Comparison of ENCODE assay signal across 12 cellular contexts in genomic region chr19:294341-294818, GRCh38. TPM values are rescaled to one million over a fixed set of nuclear protein-coding genes. Genes with fewer than 3 reads are reported as not detected.
DNase-seq lines count a peak whose midpoint lies in the region; ATAC-seq and TF ChIP-seq lines count a peak whose summit lies in the region.
"Had no signal": no experiment of that assay in that cellular context is flagged by ENCODE, and none has a peak within 500 bp of the region (broad histone marks: within the 10 kb centered on the region; RNA-seq: fewer than 3 reads in every experiment).

No MANE protein-coding gene starts in this region.

- no peaks in the 10 kb centered on the region for H3K9me3 Mint-ChIP-seq in neural progenitor cell
- H3K9me3 Mint-ChIP-seq in T-helper 2 cell treated with Interferon-gamma antibody and Interleukin-4, amounts not matched to agents 5 μg/mL and 100 μg/mL, for 36 hours, result no peaks in the 10 kb centered on the region

- H3K79me2 ChIP-seq in neural progenitor cell (ENCODE audit: low read depth), result no peaks in the 10 kb centered on the region

- no peak overlapping the region for H2AFZ ChIP-seq in neural progenitor cell (replicated peaks)

- peak; percentile 62 for DNase-seq in AG20443 (ENCODE audit: low spot score)
- DNase-seq in HuH-7.5 (ENCODE audit: low spot score), result peak; percentile 49
- DNase-seq in epidermal melanocyte (ENCODE audit: insufficient read length, low spot score), result peak; percentile 59
- peak; percentile 23 for DNase-seq in neural progenitor cell (ENCODE audit: low spot score)
- DNase-seq in T-helper 2 cell treated with Interferon-gamma antibody and Interleukin-4, amounts not matched to agents 5 μg/mL and 100 μg/mL, for 36 hours (ENCODE audit: low spot score), result no peak
- DNase-seq in SIG-M5 treated with dmso at 0.1 percent for 504 hours (lab: John Stamatoyannopoulos, UW; ENCODE audit: unreplicated experiment), result no peak
- no peak for DNase-seq in effector CD8-positive, alpha-beta T cell (lab: John Stamatoyannopoulos, UW)
- DNase-seq: NCI-H510A, spleen had no signal

- H3K4me3 ChIP-seq in neural progenitor cell, result peak overlapping the region; percentile 46
- H3K4me3 ChIP-seq: BLaER1 had no signal

- peaks cover 29% of the 10 kb centered on the region for H3K27me3 Mint-ChIP-seq in neural progenitor cell (ENCODE audit: insufficient read depth, low read depth)
- H3K27me3 Mint-ChIP-seq in T-helper 2 cell treated with Interferon-gamma antibody and Interleukin-4, amounts not matched to agents 5 μg/mL and 100 μg/mL, for 36 hours (ENCODE audit: low read depth), result peaks cover 36% of the 10 kb centered on the region

- H3K27ac ChIP-seq in neural progenitor cell, result no peak overlapping the region
- H3K27ac ChIP-seq: BLaER1, lower lobe of right lung had no signal

- H3K4me1 ChIP-seq in neural progenitor cell, result peaks cover 18% of the 10 kb centered on the region
- H3K4me1 ChIP-seq: BLaER1 had no signal

- no peaks in the 10 kb centered on the region for H3K36me3 Mint-ChIP-seq in neural progenitor cell
- H3K36me3 Mint-ChIP-seq in T-helper 2 cell treated with Interferon-gamma antibody and Interleukin-4, amounts not matched to agents 5 μg/mL and 100 μg/mL, for 36 hours (ENCODE audit: low read depth), result no peaks in the 10 kb centered on the region

- peak overlapping the region; percentile 65 for H3K4me3 Mint-ChIP-seq in neural progenitor cell
- H3K4me3 Mint-ChIP-seq in T-helper 2 cell treated with Interferon-gamma antibody and Interleukin-4, amounts not matched to agents 5 μg/mL and 100 μg/mL, for 36 hours, result no peak overlapping the region

- H3K36me3 ChIP-seq in neural progenitor cell, result no peaks in the 10 kb centered on the region
- H3K36me3 ChIP-seq: BLaER1, lower lobe of right lung, spleen had no signal

- peak overlapping the region; percentile 75 for H3K4me2 ChIP-seq in neural progenitor cell
- H3K4me2 ChIP-seq: BLaER1 had no signal

- no peak overlapping the region for H3K9ac ChIP-seq in neural progenitor cell
- H3K9ac ChIP-seq: BLaER1 had no signal

- H3F3A ChIP-seq in neural progenitor cell (ENCODE audit: low read depth), result peaks cover 6% of the 10 kb centered on the region

- H4K20me1 ChIP-seq in neural progenitor cell (ENCODE audit: low read depth), result peaks cover 24% of the 10 kb centered on the region
- H4K20me1 ChIP-seq: BLaER1 had no signal

- no peak overlapping the region for H3K27ac Mint-ChIP-seq in neural progenitor cell
- no peak overlapping the region for H3K27ac Mint-ChIP-seq in T-helper 2 cell treated with Interferon-gamma antibody and Interleukin-4, amounts not matched to agents 5 μg/mL and 100 μg/mL, for 36 hours

- no peaks in the 10 kb centered on the region for H3K9me3 ChIP-seq in neural progenitor cell (ENCODE audit: low read depth)
- H3K9me3 ChIP-seq: BLaER1, lower lobe of right lung, spleen had no signal

- no peak for TF ChIP-seq CTCF in neural progenitor cell (IDR thresholded peaks at IDR 0.05)

- peaks cover 57% of the 10 kb centered on the region for H3K27me3 ChIP-seq in neural progenitor cell

- no peak for ATAC-seq in GM21723 (IDR thresholded peaks at IDR 0.05; ENCODE audit: unreplicated experiment)

- peaks cover 22% of the 10 kb centered on the region for H3K4me1 Mint-ChIP-seq in neural progenitor cell
- no peaks in the 10 kb centered on the region for H3K4me1 Mint-ChIP-seq in T-helper 2 cell treated with Interferon-gamma antibody and Interleukin-4, amounts not matched to agents 5 μg/mL and 100 μg/mL, for 36 hours (ENCODE audit: low read depth)

RNA-seq across cellular contexts. Expression of gene PLPP2, which starts 3.2 kb away (rescaled TPM):
- 2.5 TPM in 1 of 2 replicates, not detected in the other for total RNA-seq in neural progenitor cell (ENCODE audit: low replicate concordance)

RNA-seq across cellular contexts. Expression of gene MIER2, which starts 50.2 kb away (rescaled TPM):
- 12.9 and 20.6 TPM in 2 replicates for total RNA-seq in neural progenitor cell (ENCODE audit: low replicate concordance)

Comparison
In these comparisons a context has a peak if more than half of its experiments do, and no peak if none do; other contexts are left out.
1. DNase-seq: peak in AG20443 (single experiment), HuH-7.5 (single experiment), epidermal melanocyte (single experiment) and neural progenitor cell (single experiment); none in T-helper 2 cell treated with Interferon-gamma antibody and Interleukin-4, amounts not matched to agents 5 μg/mL and 100 μg/mL, for 36 hours (single experiment), SIG-M5 treated with dmso at 0.1 percent for 504 hours (single experiment) and effector CD8-positive, alpha-beta T cell (single experiment).